ENCODE assay signal across 8 cellular contexts in genomic region chr1:32651461-32652073, GRCh38. TPM values are rescaled to one million over a fixed set of nuclear protein-coding genes. Genes with fewer than 3 reads are reported as not detected.
DNase-seq lines count a peak whose midpoint lies in the region; ATAC-seq and TF ChIP-seq lines count a peak whose summit lies in the region.

No MANE protein-coding gene starts in this region.

- peaks cover 51% of the 10 kb centered on the region for H3K4me1 Mint-ChIP-seq in dendritic cell treated with granulocyte-macrophage colony-stimulating factor and Interleukin-4, amounts not matched to agents 40 ng/mL and 50 ng/mL, for 4 days (ENCODE audit: low read depth)

- H3K9me3 ChIP-seq in MM.1S (replicated peaks; ENCODE audit: insufficient read depth, low read length) (no peaks in the 10 kb centered on the region), mucosa of descending colon (no peaks in the 10 kb centered on the region)

- H3K27ac ChIP-seq in MM.1S (ENCODE audit: low read length): peak overlapping the region; percentile 99

- DNase-seq in AG10803 (ENCODE audit: low read depth): no peak
- peak; percentile 64 for DNase-seq in MM.1S
- no peak for DNase-seq in mucosa of descending colon
- DNase-seq in middle frontal gyrus (ENCODE audit: extremely low spot score, low spot score): no peak
- no peak for DNase-seq in medulla oblongata (ENCODE audit: extremely low spot score)
- no peak for DNase-seq in NCI-H1048 (lab: John Stamatoyannopoulos, UW)

- peak overlapping the region; percentile 83 for H3K4me3 ChIP-seq in AG10803 (ENCODE audit: low read length)
- peak overlapping the region; percentile 86 for H3K4me3 ChIP-seq in MM.1S (ENCODE audit: low read length)
- H3K4me3 ChIP-seq in mucosa of descending colon: peak overlapping the region; percentile 47

- H3F3A ChIP-seq in MM.1S (ENCODE audit: insufficient read depth, low read length): peaks cover 15% of the 10 kb centered on the region

- peaks cover 66% of the 10 kb centered on the region for H3K36me3 Mint-ChIP-seq in dendritic cell treated with granulocyte-macrophage colony-stimulating factor and Interleukin-4, amounts not matched to agents 40 ng/mL and 50 ng/mL, for 4 days (ENCODE audit: low read depth)

- H4K20me1 ChIP-seq in MM.1S (ENCODE audit: insufficient read depth, low read length): 0 out of 2 replicates have a peak, but pooled peaks cover 4% of the 10 kb centered on the region

- no peaks in the 10 kb centered on the region for H3K27me3 ChIP-seq in MM.1S (replicated peaks; ENCODE audit: insufficient read depth, low read length)

- H3K4me3 Mint-ChIP-seq in dendritic cell treated with granulocyte-macrophage colony-stimulating factor and Interleukin-4, amounts not matched to agents 40 ng/mL and 50 ng/mL, for 4 days: peak overlapping the region; percentile 89

- H3K4me1 ChIP-seq in MM.1S (ENCODE audit: low read length): peaks cover 5% of the 10 kb centered on the region; the same call in 1 of the 2 replicates
- H3K4me1 ChIP-seq in mucosa of descending colon (ENCODE audit: low read depth): peaks cover 39% of the 10 kb centered on the region

- intact Hi-C loops in dendritic cell treated with granulocyte-macrophage colony-stimulating factor and Interleukin-4, amounts not matched to agents 40 ng/mL and 50 ng/mL, for 4 days (cut with micrococcal nuclease): loop anchor here (10.0 kb wide), 1 partner anchor 127 kb away; no protein-coding TSS in a partner anchor
- intact Hi-C loops in mucosa of descending colon (cut with DNase I, micrococcal nuclease): no loop called here

- no peaks in the 10 kb centered on the region for H3K27me3 Mint-ChIP-seq in dendritic cell treated with granulocyte-macrophage colony-stimulating factor and Interleukin-4, amounts not matched to agents 40 ng/mL and 50 ng/mL, for 4 days

- no peaks in the 10 kb centered on the region for H3K9me2 ChIP-seq in MM.1S (replicated peaks; ENCODE audit: insufficient read depth, low read length)

- peak overlapping the region; percentile 91 for H3K9ac ChIP-seq in MM.1S (ENCODE audit: low read length)

- H2AFZ ChIP-seq in MM.1S (ENCODE audit: low read length): peak overlapping the region; percentile 45

- no peaks in the 10 kb centered on the region for H3K9me3 Mint-ChIP-seq in dendritic cell treated with granulocyte-macrophage colony-stimulating factor and Interleukin-4, amounts not matched to agents 40 ng/mL and 50 ng/mL, for 4 days

- peak overlapping the region; percentile 72 for H3K4me2 ChIP-seq in MM.1S (ENCODE audit: low read depth, low read length)

- ATAC-seq in GM18858 (IDR thresholded peaks at IDR 0.05; ENCODE audit: unreplicated experiment) (peak; percentile 13), mucosa of descending colon (peak; percentile 20)

- TF ChIP-seq CTCF in AG10803 (conservative IDR thresholded peaks at IDR 0.05; ENCODE audit: low read length): no peak
- no peak for TF ChIP-seq CTCF in MM.1S (IDR thresholded peaks at IDR 0.05; ENCODE audit: low read length)
- TF ChIP-seq CTCF in mucosa of descending colon (IDR thresholded peaks at IDR 0.05): no peak

- peaks cover 8% of the 10 kb centered on the region; the same call in 1 of the 2 replicates for H3K36me3 ChIP-seq in MM.1S (replicated peaks; ENCODE audit: insufficient read depth, low read length)
- peaks cover 10% of the 10 kb centered on the region for H3K36me3 ChIP-seq in mucosa of descending colon (ENCODE audit: low read depth)

- peak overlapping the region; percentile 100 for H3K27ac Mint-ChIP-seq in dendritic cell treated with granulocyte-macrophage colony-stimulating factor and Interleukin-4, amounts not matched to agents 40 ng/mL and 50 ng/mL, for 4 days

- peaks cover 91% of the 10 kb centered on the region for H3K79me2 ChIP-seq in MM.1S (ENCODE audit: low read length)

RNA-seq across cellular contexts. Expression of gene RBBP4, which starts 0.6 kb away (rescaled TPM):
- total RNA-seq in mucosa of descending colon: 100 to 1,000 TPM; 120 to 156 (median 136) TPM

RNA-seq across cellular contexts. Expression of gene ZBTB8OS, which starts 1.2 kb away (rescaled TPM):
- 10 to 100 TPM; 40.4 to 45.4 (median 40.9) TPM for total RNA-seq in mucosa of descending colon

RNA-seq across cellular contexts. Expression of gene SYNC, which starts 51.0 kb away (rescaled TPM):
- 10 to 100 TPM; 14.3 to 19.2 (median 14.6) TPM for total RNA-seq in mucosa of descending colon
